9 cellular contexts compared by ENCODE assay signal in the genomic region with DNA sequence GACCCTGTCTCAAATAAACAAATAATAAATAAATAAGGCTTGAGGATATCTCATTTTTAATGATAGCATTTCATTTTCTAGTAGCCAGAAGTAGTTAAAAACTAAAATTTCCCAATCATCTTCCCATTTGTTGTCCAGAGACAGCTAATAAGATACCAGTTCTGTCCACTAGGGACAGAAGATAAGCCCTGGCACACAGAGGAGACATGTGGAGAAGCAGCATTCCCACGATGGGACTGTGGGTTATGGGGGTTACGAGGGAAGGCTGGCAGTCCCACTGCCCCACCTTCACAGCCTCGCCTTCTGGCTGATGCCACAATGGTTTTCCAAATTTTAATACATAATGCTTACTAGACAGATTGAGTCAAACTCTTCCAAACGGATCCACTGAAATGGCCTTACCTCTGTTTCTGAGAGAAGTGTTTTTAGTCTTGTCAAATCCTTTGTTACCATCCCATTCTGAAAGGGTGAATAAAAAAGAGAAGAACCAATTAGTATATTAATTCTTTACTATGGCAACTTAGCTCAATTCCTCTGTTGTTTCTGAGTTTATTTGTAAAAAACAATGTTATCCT. TPM values are rescaled to one million over a fixed set of nuclear protein-coding genes. Genes with fewer than 3 reads are reported as not detected.
A peak's percentile ranks its signal among the peaks of the same experiment; 100 is the strongest.
DNase-seq lines count a peak whose midpoint lies in the region; ATAC-seq and TF ChIP-seq lines count a peak whose summit lies in the region.
"Had no signal": no experiment of that assay in that cellular context is flagged by ENCODE, and none has a peak within 500 bp of the region (broad histone marks: within the 10 kb centered on the region; RNA-seq: fewer than 3 reads in every experiment).

No MANE protein-coding gene starts in this region.

- H3K27me3 ChIP-seq in BJ (ENCODE audit: control insufficient read depth, insufficient read depth, low read length) = no peaks in the 10 kb centered on the region
- H3K27me3 ChIP-seq in H7 (ENCODE audit: control insufficient read depth, insufficient read depth, low read length) = no peaks in the 10 kb centered on the region
- H3K27me3 ChIP-seq in WERI-Rb-1 (ENCODE audit: insufficient read depth, low read depth, severe bottlenecking) = no peaks in the 10 kb centered on the region
- H3K27me3 ChIP-seq in liver (ENCODE audit: control insufficient read depth in 4 of 4, insufficient read depth in 4 of 4, low read length in 3 of 4) = no peaks in the 10 kb centered on the region

- TF ChIP-seq CTCF in BJ (IDR thresholded peaks at IDR 0.05; ENCODE audit: insufficient read depth, low read depth, low read length) = peak; percentile 44
- TF ChIP-seq CTCF in WERI-Rb-1 (IDR thresholded peaks at IDR 0.05; ENCODE audit: low read depth, low read length) = peak; percentile 68
- TF ChIP-seq CTCF in liver (IDR thresholded peaks at IDR 0.05; ENCODE audit: low read depth, low read length, missing input control) = peak; percentile 38

- no peak overlapping the region for H3K4me3 ChIP-seq in BJ (ENCODE audit: low read depth, low read length)
- H3K4me3 ChIP-seq in H7 (ENCODE audit: insufficient read depth, low read depth, low read length) = no peak overlapping the region
- no peak overlapping the region for H3K4me3 ChIP-seq in WERI-Rb-1 (ENCODE audit: low read depth, low read length)
- no peak overlapping the region for H3K4me3 ChIP-seq in liver (ENCODE audit: low read depth in 1 of 3, low read length in 3 of 3)

- CTCF ChIA-PET in BJ (lab: Yijun Ruan, JAX) = interaction anchor here (0.6 to 2.4 kb wide), 5 partner anchors 11 to 1083 kb away, joined by 3 to 11 read pairs (median 5); no protein-coding TSS in a partner anchor

- no peaks in the 10 kb centered on the region for H3K4me1 ChIP-seq in liver (ENCODE audit: control insufficient read depth in 4 of 4, insufficient read depth in 4 of 4, low read length in 3 of 4)

- H3K9ac ChIP-seq in liver (ENCODE audit: low read depth in 1 of 2, low read length in 2 of 2) = no peak overlapping the region

- ATAC-seq in GM19467 (IDR thresholded peaks at IDR 0.05; ENCODE audit: unreplicated experiment) (no peak), HG03565 (IDR thresholded peaks at IDR 0.05; ENCODE audit: unreplicated experiment) (no peak)

- H3K27ac ChIP-seq in WERI-Rb-1 = no peak overlapping the region
- H3K27ac ChIP-seq in liver (ENCODE audit: low read depth in 1 of 2, low read length in 2 of 2) = no peak overlapping the region

- H3K9me3 ChIP-seq in WERI-Rb-1 (ENCODE audit: severe bottlenecking) (no peaks in the 10 kb centered on the region), liver (ENCODE audit: control insufficient read depth in 4 of 4, low read length in 3 of 4) (no peaks in the 10 kb centered on the region)

- H3K36me3 ChIP-seq in BJ (ENCODE audit: control insufficient read depth, insufficient read depth, low read length) (peaks cover 3% of the 10 kb centered on the region), H7 (replicated peaks; ENCODE audit: control insufficient read depth, insufficient read depth, low read length) (peaks cover 3% of the 10 kb centered on the region), WERI-Rb-1 (peaks cover 56% of the 10 kb centered on the region), liver (ENCODE audit: control insufficient read depth in 4 of 4, insufficient read depth in 3 of 4, low read depth in 1 of 4, low read length in 3 of 4) (peaks cover 5 to 35% (median 26%) of the 10 kb centered on the region in 4 donors)

- 89% methylated on average over 4 of the region's 4 CpGs for WGBS in liver

- POLR2A ChIA-PET in BJ (lab: Charles Lee) = no interaction called here

- peak in 1 of 2 donors; percentile 64 for TF ChIP-seq RAD21 in liver (IDR thresholded peaks at IDR 0.05)

- DNase-seq in BJ (ENCODE audit: low read depth) = no peak
- DNase-seq in H7 = peak; percentile 20
- DNase-seq in WERI-Rb-1 = no peak
- DNase-seq in NCI-H446 treated with DMSO at 0.1 percent for 48 hours (lab: John Stamatoyannopoulos, UW) = no peak
- DNase-seq in NCI-H524 treated with DMSO at 0.1 percent for 48 hours (lab: John Stamatoyannopoulos, UW) = no peak
- DNase-seq: kidney glomerular epithelial cell had no signal

TF ChIP-seq in liver, 16 proteins besides CTCF, POLR2A, EP300 and RAD21:
- TF ChIP-seq EGR1 (IDR thresholded peaks at IDR 0.05; ENCODE audit: low read depth in 2 of 2) = no peak
- TF ChIP-seq, protein P1, sequence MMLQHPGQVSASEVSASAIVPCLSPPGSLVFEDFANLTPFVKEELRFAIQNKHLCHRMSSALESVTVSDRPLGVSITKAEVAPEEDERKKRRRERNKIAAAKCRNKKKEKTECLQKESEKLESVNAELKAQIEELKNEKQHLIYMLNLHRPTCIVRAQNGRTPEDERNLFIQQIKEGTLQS (IDR thresholded peaks at IDR 0.05) = no peak
- TF ChIP-seq RXRA (IDR thresholded peaks at IDR 0.05) = no peak
- TF ChIP-seq HNF4A (conservative IDR thresholded peaks at IDR 0.05) = no peak
- no peak for TF ChIP-seq FOXA2 (IDR thresholded peaks at IDR 0.05)
- TF ChIP-seq, protein P2, sequence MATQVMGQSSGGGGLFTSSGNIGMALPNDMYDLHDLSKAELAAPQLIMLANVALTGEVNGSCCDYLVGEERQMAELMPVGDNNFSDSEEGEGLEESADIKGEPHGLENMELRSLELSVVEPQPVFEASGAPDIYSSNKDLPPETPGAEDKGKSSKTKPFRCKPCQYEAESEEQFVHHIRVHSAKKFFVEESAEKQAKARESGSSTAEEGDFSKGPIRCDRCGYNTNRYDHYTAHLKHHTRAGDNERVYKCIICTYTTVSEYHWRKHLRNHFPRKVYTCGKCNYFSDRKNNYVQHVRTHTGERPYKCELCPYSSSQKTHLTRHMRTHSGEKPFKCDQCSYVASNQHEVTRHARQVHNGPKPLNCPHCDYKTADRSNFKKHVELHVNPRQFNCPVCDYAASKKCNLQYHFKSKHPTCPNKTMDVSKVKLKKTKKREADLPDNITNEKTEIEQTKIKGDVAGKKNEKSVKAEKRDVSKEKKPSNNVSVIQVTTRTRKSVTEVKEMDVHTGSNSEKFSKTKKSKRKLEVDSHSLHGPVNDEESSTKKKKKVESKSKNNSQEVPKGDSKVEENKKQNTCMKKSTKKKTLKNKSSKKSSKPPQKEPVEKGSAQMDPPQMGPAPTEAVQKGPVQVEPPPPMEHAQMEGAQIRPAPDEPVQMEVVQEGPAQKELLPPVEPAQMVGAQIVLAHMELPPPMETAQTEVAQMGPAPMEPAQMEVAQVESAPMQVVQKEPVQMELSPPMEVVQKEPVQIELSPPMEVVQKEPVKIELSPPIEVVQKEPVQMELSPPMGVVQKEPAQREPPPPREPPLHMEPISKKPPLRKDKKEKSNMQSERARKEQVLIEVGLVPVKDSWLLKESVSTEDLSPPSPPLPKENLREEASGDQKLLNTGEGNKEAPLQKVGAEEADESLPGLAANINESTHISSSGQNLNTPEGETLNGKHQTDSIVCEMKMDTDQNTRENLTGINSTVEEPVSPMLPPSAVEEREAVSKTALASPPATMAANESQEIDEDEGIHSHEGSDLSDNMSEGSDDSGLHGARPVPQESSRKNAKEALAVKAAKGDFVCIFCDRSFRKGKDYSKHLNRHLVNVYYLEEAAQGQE (IDR thresholded peaks at IDR 0.05) = no peak
- TF ChIP-seq, protein P3, sequence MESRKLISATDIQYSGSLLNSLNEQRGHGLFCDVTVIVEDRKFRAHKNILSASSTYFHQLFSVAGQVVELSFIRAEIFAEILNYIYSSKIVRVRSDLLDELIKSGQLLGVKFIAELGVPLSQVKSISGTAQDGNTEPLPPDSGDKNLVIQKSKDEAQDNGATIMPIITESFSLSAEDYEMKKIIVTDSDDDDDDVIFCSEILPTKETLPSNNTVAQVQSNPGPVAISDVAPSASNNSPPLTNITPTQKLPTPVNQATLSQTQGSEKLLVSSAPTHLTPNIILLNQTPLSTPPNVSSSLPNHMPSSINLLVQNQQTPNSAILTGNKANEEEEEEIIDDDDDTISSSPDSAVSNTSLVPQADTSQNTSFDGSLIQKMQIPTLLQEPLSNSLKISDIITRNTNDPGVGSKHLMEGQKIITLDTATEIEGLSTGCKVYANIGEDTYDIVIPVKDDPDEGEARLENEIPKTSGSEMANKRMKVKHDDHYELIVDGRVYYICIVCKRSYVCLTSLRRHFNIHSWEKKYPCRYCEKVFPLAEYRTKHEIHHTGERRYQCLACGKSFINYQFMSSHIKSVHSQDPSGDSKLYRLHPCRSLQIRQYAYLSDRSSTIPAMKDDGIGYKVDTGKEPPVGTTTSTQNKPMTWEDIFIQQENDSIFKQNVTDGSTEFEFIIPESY (IDR thresholded peaks at IDR 0.05) = no peak
- TF ChIP-seq FOXA1 (IDR thresholded peaks at IDR 0.05) = no peak
- TF ChIP-seq JUND (IDR thresholded peaks at IDR 0.05) = no peak
- no peak for TF ChIP-seq SP1 (IDR thresholded peaks at IDR 0.05)
- no peak for TF ChIP-seq GABPA (IDR thresholded peaks at IDR 0.05 in 1 of 2, conservative IDR thresholded peaks at IDR 0.05 in 1 of 2)
- no peak for TF ChIP-seq HNF4G (IDR thresholded peaks at IDR 0.05)
- no peak for TF ChIP-seq TAF1 (conservative IDR thresholded peaks at IDR 0.05)
- TF ChIP-seq NR2F2 (IDR thresholded peaks at IDR 0.05) = no peak
- TF ChIP-seq, protein P4, sequence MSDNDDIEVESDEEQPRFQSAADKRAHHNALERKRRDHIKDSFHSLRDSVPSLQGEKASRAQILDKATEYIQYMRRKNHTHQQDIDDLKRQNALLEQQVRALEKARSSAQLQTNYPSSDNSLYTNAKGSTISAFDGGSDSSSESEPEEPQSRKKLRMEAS (IDR thresholded peaks at IDR 0.05) = no peak
- TF ChIP-seq YY1 (IDR thresholded peaks at IDR 0.05) = no peak

RNA-seq across cellular contexts. Expression of a gene that starts 44.2 kb away (rescaled TPM):
- 8.4 and 15.1 TPM in 2 replicates for polyA plus RNA-seq in BJ (2011; rRNA removed)
- 28.0 and 28.8 TPM in 2 replicates for polyA minus RNA-seq in BJ (2011; rRNA and poly(A)+ RNA removed)
- total RNA-seq in H7 (2014; rRNA removed; shearing (Covaris generic)) = 15.6 and 21.7 TPM in 2 replicates
- total RNA-seq in liver = 10 to 100 TPM; 31.2 to 69.2 TPM
- polyA plus RNA-seq in liver = 10 to 100 TPM in 1 of 2 donors, 1 to 10 TPM in 1; 3.8 to 20.2 TPM
